ENCODE assay signal across 8 cellular contexts in the genomic region with DNA sequence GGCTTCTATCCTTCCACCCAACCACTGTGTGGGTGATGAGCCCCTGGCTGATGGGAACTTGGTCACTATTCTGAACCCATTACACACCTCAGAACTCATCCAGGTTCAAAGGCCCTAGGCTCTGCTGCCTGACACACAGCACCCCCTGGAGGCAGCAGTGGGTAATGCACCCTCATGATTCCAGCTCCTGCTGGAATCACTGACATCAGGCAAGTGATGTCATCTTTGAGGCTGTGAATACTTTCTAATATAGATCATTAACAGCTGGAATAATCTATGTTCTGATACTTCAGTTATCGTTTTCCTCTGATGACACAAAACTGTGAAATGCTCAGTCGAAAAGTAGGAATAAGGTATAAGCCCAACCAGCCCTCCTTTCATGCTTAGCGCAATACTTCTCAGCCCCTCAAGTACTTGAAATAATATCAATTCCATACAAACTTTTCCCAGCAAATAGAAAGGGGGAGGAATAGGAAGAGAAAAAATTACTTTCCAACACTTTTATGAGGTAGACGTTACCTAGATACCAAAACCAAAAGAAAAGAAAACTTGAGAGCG. TPM values are rescaled to one million over a fixed set of nuclear protein-coding genes. Genes with fewer than 3 reads are reported as not detected.
A peak's percentile ranks its signal among the peaks of the same experiment; 100 is the strongest.
DNase-seq lines count a peak whose midpoint lies in the region; ATAC-seq and TF ChIP-seq lines count a peak whose summit lies in the region.

No MANE protein-coding gene starts in this region.

- TF ChIP-seq CTCF in coronary artery (IDR thresholded peaks at IDR 0.05) (peak; percentile 77), lower lobe of right lung (IDR thresholded peaks at IDR 0.05) (peak; percentile 94)

- H3K36me3 ChIP-seq in lower lobe of right lung = no peaks in the 10 kb centered on the region

- H3K27ac ChIP-seq in coronary artery (no peak overlapping the region), lower lobe of right lung (no peak overlapping the region)

- no peak overlapping the region for H3K4me3 ChIP-seq in coronary artery
- no peak overlapping the region for H3K4me3 ChIP-seq in lower lobe of right lung

- peaks cover 4% of the 10 kb centered on the region for H3K27me3 ChIP-seq in lower lobe of right lung (ENCODE audit: low read depth)

- H3K9me3 ChIP-seq in lower lobe of right lung = no peaks in the 10 kb centered on the region

- DNase-seq in NCI-H2107 treated with DMSO at 0.1 percent for 48 hours (lab: John Stamatoyannopoulos, UW; ENCODE audit: unreplicated experiment) (peak; percentile 0), NCI-H2107 (lab: John Stamatoyannopoulos, UW) (no peak), LHCN-M2 (ENCODE audit: low read depth) (peak; percentile 33), coronary artery (ENCODE audit: low spot score) (no peak), lower lobe of right lung (no peak)
- DNase-seq in activated CD4-positive, alpha-beta T cell treated with anti-CD3 and anti-CD28 coated beads for 4 hours = peak; percentile 53 to 74
- DNase-seq in stimulated activated CD8-positive, alpha-beta memory T cell treated with anti-CD3 and anti-CD28 coated beads, Interleukin-15, amount 100 ng/mL, for 1 hour (ENCODE audit: low read depth) = peak; percentile 47

- ATAC-seq in lower lobe of right lung = peak; percentile 72 to 89
- ATAC-seq in GM19467 (IDR thresholded peaks at IDR 0.05; ENCODE audit: unreplicated experiment) = no peak

- intact Hi-C loops in lower lobe of right lung (cut with DNase I) = no loop called here

- H3K4me1 ChIP-seq in lower lobe of right lung = no peaks in the 10 kb centered on the region

RNA-seq across cellular contexts. Expression of gene RBP3, which starts 7.5 kb away (rescaled TPM):
- not detected in 2 replicates for total RNA-seq in LHCN-M2 (2014; rRNA removed)
- not detected for polyA plus RNA-seq in LHCN-M2 (2012)
- not detected for total RNA-seq in lower lobe of right lung

RNA-seq across cellular contexts. Expression of gene GDF2, which starts 18.4 kb away (rescaled TPM):
- total RNA-seq in LHCN-M2 (2014; rRNA removed) (not detected in 2 replicates), lower lobe of right lung (not detected)
- polyA plus RNA-seq in LHCN-M2 (2012) = not detected

RNA-seq across cellular contexts. Expression of gene GDF10, which starts 40.7 kb away (rescaled TPM):
- total RNA-seq in LHCN-M2 (2014; rRNA removed) = not detected in 2 replicates
- polyA plus RNA-seq in LHCN-M2 (2012) = not detected
- 14.5 TPM for total RNA-seq in lower lobe of right lung

RNA-seq across cellular contexts. Expression of gene ZNF488, which starts 43.4 kb away (rescaled TPM):
- total RNA-seq in LHCN-M2 (2014; rRNA removed) (0.11 TPM in 1 of 2 replicates, not detected in the other), lower lobe of right lung (0.38 TPM)
- 0.04 TPM for polyA plus RNA-seq in LHCN-M2 (2012)

Comparison
In these comparisons a context has a peak if more than half of its experiments do, and no peak if none do; other contexts are left out.
1. DNase-seq: peak in NCI-H2107 treated with DMSO at 0.1 percent for 48 hours (single experiment), LHCN-M2 (single experiment), activated CD4-positive, alpha-beta T cell treated with anti-CD3 and anti-CD28 coated beads for 4 hours (2 of 2) and stimulated activated CD8-positive, alpha-beta memory T cell treated with anti-CD3 and anti-CD28 coated beads, Interleukin-15, amount 100 ng/mL, for 1 hour (single experiment); none in NCI-H2107 (single experiment), coronary artery (single experiment) and lower lobe of right lung (single experiment).
2. RNA of gene GDF10, which starts 40.7 kb away (total RNA-seq): 14.5 TPM in lower lobe of right lung (single experiment); not detected in LHCN-M2; every median in the first group is over 10 times any median in the second.